ENCODE assay signal across 8 cellular contexts in the genomic region with DNA sequence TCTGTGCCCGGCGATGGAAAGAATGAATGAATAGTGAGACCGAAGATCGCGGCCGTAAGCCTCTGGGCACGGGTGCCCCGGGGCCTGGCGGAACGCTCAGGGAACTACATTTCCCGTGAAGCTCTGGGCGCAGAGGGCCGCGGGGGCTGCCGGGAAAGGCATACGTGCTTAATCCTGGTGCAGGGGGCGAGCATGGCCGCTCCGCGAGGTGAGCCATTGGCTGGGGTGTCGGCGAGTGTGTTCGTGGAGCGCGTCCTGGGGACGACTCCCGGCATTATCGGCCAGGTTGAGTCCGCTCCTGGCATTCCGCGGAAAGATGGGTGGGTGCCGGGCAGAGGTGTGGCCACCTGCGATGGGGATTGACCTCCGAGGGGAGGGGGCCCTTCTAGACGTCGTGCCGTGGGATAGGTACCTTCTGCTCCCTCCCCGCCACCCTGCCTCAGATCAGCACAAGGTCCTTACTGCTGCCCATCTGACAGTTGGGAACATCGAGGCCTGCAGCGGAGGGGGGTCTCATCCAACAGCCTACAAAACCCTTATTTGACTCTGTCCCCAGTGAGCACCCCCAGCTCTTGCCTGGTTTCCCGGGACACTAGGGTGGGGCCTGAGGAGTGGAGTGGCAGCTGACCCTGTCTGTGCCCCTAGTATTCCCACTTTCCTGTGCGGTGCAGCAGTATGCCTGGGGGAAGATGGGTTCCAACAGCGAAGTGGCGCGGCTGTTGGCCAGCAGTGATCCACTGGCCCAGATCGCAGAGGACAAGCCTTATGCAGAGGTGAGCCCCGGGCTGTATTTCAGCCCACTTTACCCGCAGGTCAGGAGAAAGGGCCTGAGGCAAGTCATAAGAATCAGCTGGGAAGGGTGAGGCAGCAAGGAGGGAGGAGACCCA. TPM values are rescaled to one million over a fixed set of nuclear protein-coding genes. Genes with fewer than 3 reads are reported as not detected.
DNase-seq lines count a peak whose midpoint lies in the region; ATAC-seq, FAIRE-seq and TF ChIP-seq lines count a peak whose summit lies in the region.

TSS of gene MPI (plus strand) at position 161 of the 887 bp plus-strand sequence. CDS start at position 193, 32 bp downstream.

- TF ChIP-seq POLR2A in A549 (IDR thresholded peaks at IDR 0.05; ENCODE audit: low read length): peak; percentile 99

- WGBS in A549 (ENCODE audit: missing lambda C conversion rate): 8% methylated on average over 47 of the region's 48 CpGs

- H3K27ac ChIP-seq in A549: peak within 1 kb of the TSS; percentile 78 to 90

- no peaks in the 10 kb centered on the region for H3K9me3 ChIP-seq in A549

- no peak for TF ChIP-seq CTCF in A549 (IDR thresholded peaks at IDR 0.05)

- H3K4me2 ChIP-seq in A549: peak within 1 kb of the TSS; percentile 80

- ATAC-seq in A549: peak; percentile 96 to 99
- ATAC-seq in GM18861 (IDR thresholded peaks at IDR 0.05; ENCODE audit: unreplicated experiment): peak; percentile 77
- peak; percentile 83 for ATAC-seq in HG03103 (IDR thresholded peaks at IDR 0.05; ENCODE audit: low read depth, unreplicated experiment)
- peak; percentile 98 for ATAC-seq in activated CD4-positive, CD25-positive, alpha-beta regulatory T cell treated with anti-CD3 and anti-CD28 coated beads, Interleukin-2, amount 50 U/mL, for 24 hours

- H3K4me1 ChIP-seq in A549: peaks cover 9% of the 10 kb centered on the region; the same call in 1 of the 3 replicates

- peak within 1 kb of the TSS; percentile 63 for H3K4me3 ChIP-seq in A549

- CTCF ChIA-PET in A549 (lab: Yijun Ruan, JAX): interaction anchor here (1.0 to 9.2 kb wide), 5 partner anchors 11 to 121 kb away, joined by 3 to 92 read pairs (median 3); partner anchors contain the start of gene FAM219B

- DNase-seq in A549 (ENCODE audit: low read depth in 1 of 2, low spot score in 1 of 2): peak; percentile 80 to 100
- peak; percentile 63 to 88 for DNase-seq in NCI-H446 (lab: John Stamatoyannopoulos, UW)
- peak; percentile 79 for DNase-seq in central memory CD4-positive, alpha-beta T cell
- peak; percentile 77 for DNase-seq in iris pigment epithelial cell (ENCODE audit: low read depth)
- peak; percentile 77 to 87 for DNase-seq in stimulated activated CD4-positive, alpha-beta T cell treated with anti-CD3 and anti-CD28 coated beads, Interleukin-12 subunit alpha, Interleukin-12 subunit beta, amount 100 ng/mL, for 24 hours (ENCODE audit: low read depth in 2 of 2)

- no peak for FAIRE-seq in A549 (lab: Jason Lieb, UNC)

- TF ChIP-seq EP300 in A549 (IDR thresholded peaks at IDR 0.05): no peak

- POLR2A ChIA-PET in A549 (lab: Yijun Ruan, JAX): interaction anchor here (0.5 to 1.8 kb wide), 9 partner anchors 8 to 105 kb away, joined by 3 to 15 read pairs (median 4); partner anchors contain the start of genes COX5A and FAM219B

- no peak for TF ChIP-seq RAD21 in A549 (conservative IDR thresholded peaks at IDR 0.05 in 1 of 2, IDR thresholded peaks at IDR 0.05 in 1 of 2)

TF ChIP-seq in A549, 52 proteins besides CTCF, POLR2A, EP300 and RAD21:
- TF ChIP-seq ZC3H11A (IDR thresholded peaks at IDR 0.05): no peak
- no peak for TF ChIP-seq KDM1A (IDR thresholded peaks at IDR 0.05; ENCODE audit: low read depth)
- 0 out of 2 replicates have a peak, but pooled peaks have one; percentile 67 for TF ChIP-seq HOXB5 (CRISPR knock-in tag; IDR thresholded peaks at IDR 0.05)
- TF ChIP-seq PHF8 (IDR thresholded peaks at IDR 0.05; ENCODE audit: borderline replicate concordance, low read depth): peak; percentile 97; the same call in 1 of the 2 replicates
- no peak; the same call in 1 of the 2 replicates for TF ChIP-seq MYC (IDR thresholded peaks at IDR 0.05; ENCODE audit: borderline replicate concordance, low read length)
- TF ChIP-seq ATOH8 (CRISPR knock-in tag; IDR thresholded peaks at IDR 0.05; ENCODE audit: low read depth): 0 out of 2 replicates have a peak, but pooled peaks have one; percentile 4
- TF ChIP-seq RARB (CRISPR knock-in tag; IDR thresholded peaks at IDR 0.05): no peak
- TF ChIP-seq JUN (IDR thresholded peaks at IDR 0.05): peak; percentile 23 to 90; a peak in 4 of 5 replicates
- TF ChIP-seq, protein P1, sequence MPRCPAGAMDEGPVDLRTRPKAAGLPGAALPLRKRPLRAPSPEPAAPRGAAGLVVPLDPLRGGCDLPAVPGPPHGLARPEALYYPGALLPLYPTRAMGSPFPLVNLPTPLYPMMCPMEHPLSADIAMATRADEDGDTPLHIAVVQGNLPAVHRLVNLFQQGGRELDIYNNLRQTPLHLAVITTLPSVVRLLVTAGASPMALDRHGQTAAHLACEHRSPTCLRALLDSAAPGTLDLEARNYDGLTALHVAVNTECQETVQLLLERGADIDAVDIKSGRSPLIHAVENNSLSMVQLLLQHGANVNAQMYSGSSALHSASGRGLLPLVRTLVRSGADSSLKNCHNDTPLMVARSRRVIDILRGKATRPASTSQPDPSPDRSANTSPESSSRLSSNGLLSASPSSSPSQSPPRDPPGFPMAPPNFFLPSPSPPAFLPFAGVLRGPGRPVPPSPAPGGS (IDR thresholded peaks at IDR 0.05): peak; percentile 76; the same call in 2 of the 3 replicates
- peak; percentile 4 for TF ChIP-seq CHD2 (IDR thresholded peaks at IDR 0.05; ENCODE audit: low read length, partially characterized antibody)
- TF ChIP-seq, protein P2, sequence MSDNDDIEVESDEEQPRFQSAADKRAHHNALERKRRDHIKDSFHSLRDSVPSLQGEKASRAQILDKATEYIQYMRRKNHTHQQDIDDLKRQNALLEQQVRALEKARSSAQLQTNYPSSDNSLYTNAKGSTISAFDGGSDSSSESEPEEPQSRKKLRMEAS (IDR thresholded peaks at IDR 0.05): peak; percentile 92

RNA-seq across cellular contexts. Expression of gene MPI, which starts in this region (rescaled TPM):
- 53.7 and 74.4 TPM in 2 replicates for polyA plus RNA-seq in A549 (2011; rRNA removed)
- polyA plus RNA-seq in A549 (2012; cell fraction: cytosol; rRNA removed): 42.7 and 49.7 TPM in 2 replicates
- polyA plus RNA-seq in A549 (2012; cell fraction: nucleus; rRNA removed): 56.1 and 59.5 TPM in 2 replicates
- polyA plus RNA-seq in A549 (2017; fragmentation: RNase III; extraction: RNeasy Plus Mini Kit Qiagen cat#74134 plus additional on column Dnase treatment): 32.9 to 39.9 TPM (median 39.4 TPM) in 3 replicates
- polyA minus RNA-seq in A549 (2011; rRNA and poly(A)+ RNA removed): 79.0 and 112 TPM in 2 replicates

Comparison
In these comparisons a context has a peak if more than half of its experiments do, and no peak if none do; other contexts are left out.
1. Peak in every context shown above with its lines: DNase-seq, ATAC-seq, H3K4me3 ChIP-seq and H3K27ac ChIP-seq.